Comparison of ENCODE assay signal across 19 cellular contexts in genomic region chr14:106134901-106135300, GRCh38.
DNase-seq lines count a peak whose midpoint lies in the region; ATAC-seq, FAIRE-seq and TF ChIP-seq lines count a peak whose summit lies in the region.
"Had no signal": no experiment of that assay in that cellular context is flagged by ENCODE, and none has a peak within 500 bp of the region (broad histone marks: within the 10 kb centered on the region; RNA-seq: fewer than 3 reads in every experiment).

No MANE protein-coding gene starts in this region.

- no peak for TF ChIP-seq CTCF in right atrium auricular region (IDR thresholded peaks at IDR 0.05)
- TF ChIP-seq CTCF in D721Med (IDR thresholded peaks at IDR 0.05; ENCODE audit: insufficient read depth, missing control alignments) = no peak

- H3K27ac Mint-ChIP-seq in activated CD4-positive, alpha-beta T cell treated with anti-CD3 and anti-CD28 coated beads, Interleukin-2, amount 10 ng/mL, durations not matched to agents 24 days and 14 days = no peak overlapping the region
- H3K27ac Mint-ChIP-seq in naive thymus-derived CD4-positive, alpha-beta T cell = peak overlapping the region in 5 of 9 donors; percentile 30 to 77 (median 63)
- H3K27ac Mint-ChIP-seq: B cell; CD8-positive, alpha-beta memory T cell; H9; IgD-negative memory B cell had no signal

- H3K27ac ChIP-seq in KOPT-K1 (ENCODE audit: low read depth, low read length, poor library complexity, severe bottlenecking) = peak overlapping the region; percentile 95
- H3K27ac ChIP-seq in naive thymus-derived CD4-positive, alpha-beta T cell (ENCODE audit: low read depth, low read length) = no peak overlapping the region
- H3K27ac ChIP-seq in right atrium auricular region = no peak overlapping the region
- H3K27ac ChIP-seq: BLaER1 treated with 17β-estradiol and CSF1 and Interleukin-3, amounts not matched to agents 10 nM and 100 nM had no signal

- peaks cover 32% of the 10 kb centered on the region for H3K27me3 Mint-ChIP-seq in activated CD4-positive, alpha-beta T cell treated with anti-CD3 and anti-CD28 coated beads, Interleukin-2, amount 10 ng/mL, durations not matched to agents 24 days and 14 days
- peaks cover 0 to 41% (median 0%) of the 10 kb centered on the region in 5 donors for H3K27me3 Mint-ChIP-seq in naive thymus-derived CD4-positive, alpha-beta T cell
- H3K27me3 Mint-ChIP-seq: IgD-negative memory B cell had no signal

- peaks cover 0 to 9% of the 10 kb centered on the region in 2 donors for H3K4me1 ChIP-seq in naive thymus-derived CD4-positive, alpha-beta T cell (ENCODE audit: control insufficient read depth in 2 of 2, insufficient read depth in 2 of 2, low read length in 2 of 2)
- no peaks in the 10 kb centered on the region for H3K4me1 ChIP-seq in right atrium auricular region

- no peaks in the 10 kb centered on the region for H3K36me3 Mint-ChIP-seq in activated CD4-positive, alpha-beta T cell treated with anti-CD3 and anti-CD28 coated beads, Interleukin-2, amount 10 ng/mL, durations not matched to agents 24 days and 14 days (ENCODE audit: low read depth)
- no peaks in the 10 kb centered on the region for H3K36me3 Mint-ChIP-seq in naive thymus-derived CD4-positive, alpha-beta T cell
- H3K36me3 Mint-ChIP-seq: CD8-positive, alpha-beta memory T cell; IgD-negative memory B cell had no signal

- H3K36me3 ChIP-seq in KOPT-K1 (ENCODE audit: insufficient read depth, low read length) (no peaks in the 10 kb centered on the region), right atrium auricular region (no peaks in the 10 kb centered on the region)
- H3K36me3 ChIP-seq in naive thymus-derived CD4-positive, alpha-beta T cell (ENCODE audit: control insufficient read depth in 2 of 3, insufficient read depth in 3 of 3, low read length in 3 of 3) = no peaks in the 10 kb centered on the region
- H3K36me3 ChIP-seq: BLaER1 treated with 17β-estradiol and CSF1 and Interleukin-3, amounts not matched to agents 10 nM and 100 nM had no signal

- no peak overlapping the region for H3K4me3 Mint-ChIP-seq in activated CD4-positive, alpha-beta T cell treated with anti-CD3 and anti-CD28 coated beads, Interleukin-2, amount 10 ng/mL, durations not matched to agents 24 days and 14 days
- peak overlapping the region in 8 of 10 donors; percentile 0 to 57 (median 6) for H3K4me3 Mint-ChIP-seq in naive thymus-derived CD4-positive, alpha-beta T cell
- H3K4me3 Mint-ChIP-seq: B cell; CD8-positive, alpha-beta memory T cell; H9 had no signal

- H3K9me3 Mint-ChIP-seq in activated CD4-positive, alpha-beta T cell treated with anti-CD3 and anti-CD28 coated beads, Interleukin-2, amount 10 ng/mL, durations not matched to agents 24 days and 14 days = no peaks in the 10 kb centered on the region
- no peaks in the 10 kb centered on the region for H3K9me3 Mint-ChIP-seq in naive thymus-derived CD4-positive, alpha-beta T cell
- H3K9me3 Mint-ChIP-seq: CD8-positive, alpha-beta memory T cell; IgD-negative memory B cell had no signal

- ATAC-seq in naive thymus-derived CD4-positive, alpha-beta T cell = no peak
- ATAC-seq: GM12878, HepG2 had no signal

- CTCF ChIA-PET in naive thymus-derived CD4-positive, alpha-beta T cell (lab: Charles Lee) = no interaction called here

- DNase-seq in activated CD4-positive, alpha-beta T cell treated with anti-CD3 and anti-CD28 coated beads, Interleukin-2, amount 10 ng/mL, durations not matched to agents 24 days and 14 days = peak; percentile 33
- no peak for DNase-seq in activated CD4-positive, alpha-beta T cell treated with anti-CD3 and anti-CD28 coated beads, Interleukin-2, amount 50 U/mL, for 48 hours
- no peak for DNase-seq in naive thymus-derived CD4-positive, alpha-beta T cell
- DNase-seq in medulla oblongata (ENCODE audit: extremely low spot score) (no peak), right atrium auricular region (ENCODE audit: low spot score) (no peak), D721Med (ENCODE audit: insufficient read length, low spot score) (no peak)
- DNase-seq: 8988T; CD8-positive, alpha-beta memory T cell; DMS79 treated with DMSO at 0.1 percent for 48 hours; EL; H9 had no signal

- no peaks in the 10 kb centered on the region for H3K27me3 ChIP-seq in naive thymus-derived CD4-positive, alpha-beta T cell (ENCODE audit: control insufficient read depth in 2 of 2, insufficient read depth in 2 of 2, low read length in 2 of 2)
- H3K27me3 ChIP-seq in right atrium auricular region = no peaks in the 10 kb centered on the region
- H3K27me3 ChIP-seq: BLaER1 treated with 17β-estradiol and CSF1 and Interleukin-3, amounts not matched to agents 10 nM and 100 nM had no signal

- no peak overlapping the region for H3K4me3 ChIP-seq in naive thymus-derived CD4-positive, alpha-beta T cell (ENCODE audit: low read length)
- H3K4me3 ChIP-seq in right atrium auricular region = no peak overlapping the region
- H3K4me3 ChIP-seq: BLaER1 treated with 17β-estradiol and CSF1 and Interleukin-3, amounts not matched to agents 10 nM and 100 nM; GM12878 had no signal

- POLR2A ChIA-PET in naive thymus-derived CD4-positive, alpha-beta T cell (lab: Charles Lee) = no interaction called here

- H3K4me1 Mint-ChIP-seq in activated CD4-positive, alpha-beta T cell treated with anti-CD3 and anti-CD28 coated beads, Interleukin-2, amount 10 ng/mL, durations not matched to agents 24 days and 14 days = peaks cover 5% of the 10 kb centered on the region
- H3K4me1 Mint-ChIP-seq in naive thymus-derived CD4-positive, alpha-beta T cell = peaks cover 5 to 46% (median 24%) of the 10 kb centered on the region in 7 donors
- H3K4me1 Mint-ChIP-seq: H9, IgD-negative memory B cell had no signal

- H3K9me3 ChIP-seq in KOPT-K1 (ENCODE audit: insufficient read depth, low read length, poor library complexity, severe bottlenecking) (no peaks in the 10 kb centered on the region), right atrium auricular region (no peaks in the 10 kb centered on the region)
- H3K9me3 ChIP-seq in naive thymus-derived CD4-positive, alpha-beta T cell (ENCODE audit: control insufficient read depth in 2 of 3, low read length in 3 of 3) = no peaks in the 10 kb centered on the region
- H3K9me3 ChIP-seq: BLaER1 treated with 17β-estradiol and CSF1 and Interleukin-3, amounts not matched to agents 10 nM and 100 nM had no signal

- intact Hi-C loops in activated CD4-positive, alpha-beta T cell treated with anti-CD3 and anti-CD28 coated beads, Interleukin-2, amount 10 ng/mL, durations not matched to agents 24 days and 14 days (cut with micrococcal nuclease) = no loop called here
- intact Hi-C loops in naive thymus-derived CD4-positive, alpha-beta T cell (cut with micrococcal nuclease) = no loop called here

- FAIRE-seq in D721Med (lab: Jason Lieb, UNC) = no peak
- FAIRE-seq: GM12878, GM19239, H1, HepG2 had no signal
